8 cellular contexts compared by ENCODE assay signal in genomic region chr19:29211562-29212416, GRCh38. TPM values are rescaled to one million over a fixed set of nuclear protein-coding genes. Genes with fewer than 3 reads are reported as not detected.
A peak's percentile ranks its signal among the peaks of the same experiment; 100 is the strongest.
DNase-seq lines count a peak whose midpoint lies in the region; ATAC-seq and TF ChIP-seq lines count a peak whose summit lies in the region.

No MANE protein-coding gene starts in this region.

- TSS peak; percentile 42 for BruUV-seq in mammary epithelial cell (replicated peaks; lab: Mats Ljungman, UMichigan)

- intact Hi-C loops in mammary epithelial cell (cut with micrococcal nuclease) = loop anchor here (10.0 kb wide), 1 partner anchor 503 kb away; the partner anchor contains the start of gene C19orf12
- intact Hi-C loops in right lobe of liver (cut with DNase I) = no loop called here

- TF ChIP-seq POLR2A in right lobe of liver (IDR thresholded peaks at IDR 0.05) (no peak), tibial nerve (IDR thresholded peaks at IDR 0.05) (no peak)

- H3K9me2 ChIP-seq in DOHH2 (replicated peaks; ENCODE audit: control insufficient read depth, low read length) = no peaks in the 10 kb centered on the region

- TF ChIP-seq CTCF in DOHH2 (IDR thresholded peaks at IDR 0.05; ENCODE audit: low read depth, low read length, poor library complexity, severe bottlenecking) (no peak), mammary epithelial cell (conservative IDR thresholded peaks at IDR 0.05 in 1 of 2, IDR thresholded peaks at IDR 0.05 in 1 of 2; ENCODE audit: extremely low read depth in 1 of 2, insufficient read depth in 1 of 2, low read depth in 1 of 2, low read length in 2 of 2) (no peak), right lobe of liver (IDR thresholded peaks at IDR 0.05) (no peak), tibial nerve (IDR thresholded peaks at IDR 0.05) (no peak)

- no peaks in the 10 kb centered on the region for H3K9me3 ChIP-seq in DOHH2 (ENCODE audit: control insufficient read depth, insufficient read depth, low read length)
- H3K9me3 ChIP-seq in mammary epithelial cell (replicated peaks; ENCODE audit: insufficient read depth, low read length) = no peaks in the 10 kb centered on the region
- no peaks in the 10 kb centered on the region for H3K9me3 ChIP-seq in right lobe of liver
- H3K9me3 ChIP-seq in tibial nerve = no peaks in the 10 kb centered on the region

- H3K4me3 ChIP-seq in DOHH2 (ENCODE audit: low read length) = peak overlapping the region; percentile 79
- peak overlapping the region; percentile 75 to 81 (median 76) for H3K4me3 ChIP-seq in mammary epithelial cell (replicated peaks in 1 of 3; ENCODE audit: insufficient read depth in 1 of 3, low read depth in 2 of 3, low read length in 3 of 3)
- H3K4me3 ChIP-seq in right lobe of liver = peak overlapping the region; percentile 76 to 97 (median 86)
- peak overlapping the region; percentile 69 to 100 (median 88) for H3K4me3 ChIP-seq in tibial nerve

- peak overlapping the region; percentile 42 for H3K27ac ChIP-seq in DOHH2 (ENCODE audit: low read depth, low read length)
- peak overlapping the region; percentile 81 for H3K27ac ChIP-seq in mammary epithelial cell (ENCODE audit: insufficient read depth, low read depth, low read length)
- peak overlapping the region; percentile 84 to 89 (median 84) for H3K27ac ChIP-seq in right lobe of liver
- H3K27ac ChIP-seq in tibial nerve = peak overlapping the region in 3 of 4 donors; percentile 93 to 97 (median 95)

- peak in 1 of 4 donors; percentile 6 for ATAC-seq in right lobe of liver
- no peak for ATAC-seq in activated CD4-positive, CD25-positive, alpha-beta regulatory T cell treated with anti-CD3 and anti-CD28 coated beads, Interleukin-2, amount 50 U/mL, for 24 hours
- no peak for ATAC-seq in HG02840 (IDR thresholded peaks at IDR 0.05; ENCODE audit: low FRiP score, unreplicated experiment)

- dilution Hi-C loops in mammary epithelial cell (cut with HindIII; ENCODE audit: low sequenced_read_pairs) = no loop called here

- CTCF ChIA-PET in mammary epithelial cell (lab: Charles Lee; ENCODE audit: low non-redundant PET) = no interaction called here

- peaks cover 60% of the 10 kb centered on the region for H3K79me2 ChIP-seq in DOHH2 (ENCODE audit: control insufficient read depth, low read length)
- H3K79me2 ChIP-seq in mammary epithelial cell (ENCODE audit: insufficient read depth, low read length) = peaks cover 61% of the 10 kb centered on the region

- peak overlapping the region; percentile 93 for H3K9ac ChIP-seq in mammary epithelial cell (ENCODE audit: insufficient read depth, low read length)

- peak overlapping the region; percentile 96 for H2AFZ ChIP-seq in mammary epithelial cell (ENCODE audit: low read depth, low read length)

- H4K20me1 ChIP-seq in DOHH2 (ENCODE audit: control insufficient read depth, insufficient read depth, low read depth, low read length) (peaks cover 23% of the 10 kb centered on the region), mammary epithelial cell (ENCODE audit: insufficient read depth, low read length) (peaks cover 10% of the 10 kb centered on the region)

- H3K36me3 ChIP-seq in DOHH2 (ENCODE audit: control insufficient read depth, low read length) = peaks cover 52% of the 10 kb centered on the region
- peaks cover 3% of the 10 kb centered on the region for H3K36me3 ChIP-seq in mammary epithelial cell (ENCODE audit: insufficient read depth, low read length)
- peaks cover 0 to 8% (median 1%) of the 10 kb centered on the region in 4 donors for H3K36me3 ChIP-seq in right lobe of liver
- H3K36me3 ChIP-seq in tibial nerve = peaks cover 0 to 13% (median 0%) of the 10 kb centered on the region in 3 donors

- in situ Hi-C loops in mammary epithelial cell (cut with MboI; ENCODE audit: low sequenced_read_pairs in 2 of 2) = no loop called here

- 8% methylated on average over 16 of the region's 18 CpGs for WGBS in mammary epithelial cell (ENCODE audit: low coverage, missing lambda C conversion rate)
- 30% methylated on average over 18 of the region's 18 CpGs for WGBS in right lobe of liver (ENCODE audit: insufficient coverage, low coverage, low lambda C conversion rate, missing lambda C conversion rate)
- 38 to 41% methylated on average over 18 of the region's 18 CpGs for WGBS in tibial nerve, 2 donors

- peak overlapping the region; percentile 91 for H3K4me2 ChIP-seq in DOHH2 (ENCODE audit: low read length)
- H3K4me2 ChIP-seq in mammary epithelial cell (ENCODE audit: insufficient read depth, low read depth, low read length) = peak overlapping the region; percentile 80

- DNase-seq in M059J (ENCODE audit: low read depth) (peak; percentile 32), mammary epithelial cell (peak; percentile 9), right lobe of liver (no peak), tibial nerve (ENCODE audit: low spot score in 2 of 2) (no peak), retina (no peak)

- peaks cover 16% of the 10 kb centered on the region for H3K4me1 ChIP-seq in DOHH2 (ENCODE audit: control insufficient read depth, low read length)
- no peaks in the 10 kb centered on the region for H3K4me1 ChIP-seq in mammary epithelial cell (ENCODE audit: insufficient read depth, low read length)
- peaks cover 0 to 17% (median 6%) of the 10 kb centered on the region in 4 donors for H3K4me1 ChIP-seq in right lobe of liver
- peaks cover 0 to 38% (median 17%) of the 10 kb centered on the region in 4 donors for H3K4me1 ChIP-seq in tibial nerve

- no peak for TF ChIP-seq EP300 in tibial nerve (IDR thresholded peaks at IDR 0.05)

- no peaks in the 10 kb centered on the region for H3F3A ChIP-seq in DOHH2 (ENCODE audit: control insufficient read depth, insufficient read depth)

- H3K27me3 ChIP-seq in DOHH2 (ENCODE audit: control insufficient read depth, low read length) (no peaks in the 10 kb centered on the region), mammary epithelial cell (ENCODE audit: insufficient read depth, low read length) (no peaks in the 10 kb centered on the region), right lobe of liver (no peaks in the 10 kb centered on the region), tibial nerve (no peaks in the 10 kb centered on the region)

RNA-seq across cellular contexts. Expression of gene UQCRFS1, which starts 1.2 kb away (rescaled TPM):
- total RNA-seq in M059J (2014; rRNA removed; shearing (Covaris generic)) = 51.5 and 63.2 TPM in 2 replicates
- total RNA-seq in mammary epithelial cell (10 to 100 TPM; 27.0 to 35.3 TPM), right lobe of liver (10 to 100 TPM; 23.9 to 39.0 (median 27.5) TPM), tibial nerve (10 to 100 TPM; 14.1 to 20.1 (median 16.7) TPM)
- 49.3 TPM for polyA plus RNA-seq in mammary epithelial cell
- 57.9 TPM for polyA minus RNA-seq in mammary epithelial cell

Comparison
In these comparisons a context has a peak if more than half of its experiments do, and no peak if none do; other contexts are left out.
1. H3K27ac ChIP-seq: peak in every context shown above with its lines; median percentile 95 in tibial nerve; 84 in right lobe of liver; 81 in mammary epithelial cell; 42 in DOHH2.
2. DNase-seq: peak in M059J (single experiment) and mammary epithelial cell (single experiment); none in right lobe of liver (0 of 3), tibial nerve (0 of 2) and retina (single experiment).
3. Peak in every context shown above with its lines, with median percentiles within 50 percentile points of each other: H3K4me3 ChIP-seq.